ENCODE assay signal across 9 cellular contexts in genomic region chr10:35652824-35653223, GRCh38. TPM values are rescaled to one million over a fixed set of nuclear protein-coding genes. Genes with fewer than 3 reads are reported as not detected.
"Had no signal": no experiment of that assay in that cellular context is flagged by ENCODE, and none has a peak within 500 bp of the region (broad histone marks: within the 10 kb centered on the region; RNA-seq: fewer than 3 reads in every experiment).

No MANE protein-coding gene starts in this region.

- H3K27ac ChIP-seq: KMS-11 had no signal

- ATAC-seq: GM23338 had no signal

- H2AFZ ChIP-seq: GM23338 had no signal

- DNase-seq: H9, HCEC 1CT, KBM-7 had no signal

- H3K4me3 Mint-ChIP-seq: GM23338, H9 had no signal

- H3K27ac Mint-ChIP-seq: GM23338, H9 had no signal

- H3K9ac ChIP-seq: KMS-11 had no signal

- H3K4me2 ChIP-seq: GM23338, KMS-11 had no signal

- H3K4me3 ChIP-seq: GM23338 had no signal

- FAIRE-seq: H1, H54, HTR-8/SVneo had no signal

- H3K9me3 Mint-ChIP-seq: GM23338 had no signal

RNA-seq across cellular contexts. Expression of gene GJD4, which starts 47.7 kb away (rescaled TPM):
- total RNA-seq: GM23338, H1, H9, HT-29 had no signal
- polyA plus RNA-seq: GM23338, H1 had no signal
